ENCODE assay signal across 8 cellular contexts in the genomic region with DNA sequence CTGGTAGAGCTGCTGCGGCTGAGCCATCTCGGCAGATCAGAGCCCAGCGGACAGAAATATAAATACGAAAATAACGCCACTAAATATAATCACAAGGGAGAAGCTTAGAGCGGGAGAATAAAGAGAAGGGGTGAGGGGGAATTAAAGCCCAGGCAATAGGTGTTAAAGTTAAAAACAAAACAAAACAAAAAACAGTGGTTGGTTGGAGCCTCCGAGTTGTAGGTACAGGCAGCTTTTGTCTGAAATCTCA. TPM values are rescaled to one million over a fixed set of nuclear protein-coding genes. Genes with fewer than 3 reads are reported as not detected.
A peak's percentile ranks its signal among the peaks of the same experiment; 100 is the strongest.
DNase-seq lines count a peak whose midpoint lies in the region; ATAC-seq and TF ChIP-seq lines count a peak whose summit lies in the region.

No MANE protein-coding gene starts in this region.

- H3K4me3 ChIP-seq in right atrium auricular region = peak overlapping the region; percentile 62 to 76
- H3K4me3 ChIP-seq in choroid plexus epithelial cell (ENCODE audit: low read depth, low read length) = peak overlapping the region; percentile 73
- H3K4me3 ChIP-seq in muscle layer of colon (ENCODE audit: low read depth in 1 of 2, low read length in 2 of 2) = peak overlapping the region; percentile 61 to 88
- H3K4me3 ChIP-seq in aorta (ENCODE audit: low read length in 2 of 2) = peak overlapping the region; percentile 78 to 91

- ATAC-seq in left cardiac atrium = no peak
- ATAC-seq in aorta (ENCODE audit: low FRiP score) = no peak
- no peak for ATAC-seq in HG02970 (IDR thresholded peaks at IDR 0.05; ENCODE audit: low FRiP score, unreplicated experiment)

- no peak for TF ChIP-seq CTCF in right atrium auricular region (IDR thresholded peaks at IDR 0.05)
- no peak for TF ChIP-seq CTCF in choroid plexus epithelial cell (conservative IDR thresholded peaks at IDR 0.05; ENCODE audit: low read depth, low read length)

- WGBS in aorta, 2 donors = 0 to 1% methylated on average over 7 of the region's 7 CpGs

- H3K36me3 ChIP-seq in right atrium auricular region (no peaks in the 10 kb centered on the region), muscle layer of colon (ENCODE audit: insufficient read depth, low read length) (peaks cover 10% of the 10 kb centered on the region), aorta (ENCODE audit: control insufficient read depth in 1 of 2, insufficient read depth in 2 of 2, low read length in 1 of 2) (no peaks in the 10 kb centered on the region)

- H3K27ac ChIP-seq in right atrium auricular region (peak overlapping the region; percentile 89 to 94), muscle layer of colon (ENCODE audit: low read depth, low read length) (peak overlapping the region; percentile 94), aorta (ENCODE audit: low read depth in 1 of 2, low read length in 2 of 2) (peak overlapping the region; percentile 63 to 87)

- intact Hi-C loops in left cardiac atrium (cut with DNase I) (loop anchor here (5.0 to 10.0 kb wide), 3 partner anchors 144 to 1601 kb away; no protein-coding TSS in a partner anchor), aorta (cut with DNase I) (loop anchor here (2.0 to 10.0 kb wide), 7 partner anchors 141 to 1601 kb away; no protein-coding TSS in a partner anchor)

- H3K4me1 ChIP-seq in right atrium auricular region (peaks cover 0 to 19% of the 10 kb centered on the region in 2 donors), muscle layer of colon (ENCODE audit: insufficient read depth, low read length) (peaks cover 22% of the 10 kb centered on the region), aorta (ENCODE audit: control insufficient read depth in 1 of 2, insufficient read depth in 2 of 2, low read length in 2 of 2) (no peaks in the 10 kb centered on the region)

- H3K27me3 ChIP-seq in right atrium auricular region (no peaks in the 10 kb centered on the region), muscle layer of colon (ENCODE audit: control insufficient read depth in 1 of 2, insufficient read depth in 2 of 2, low read length in 2 of 2) (no peaks in the 10 kb centered on the region), aorta (ENCODE audit: control insufficient read depth in 1 of 2, insufficient read depth in 2 of 2, low read length in 1 of 2) (no peaks in the 10 kb centered on the region)

- DNase-seq in right atrium auricular region (ENCODE audit: low spot score) (no peak), left cardiac atrium (no peak), choroid plexus epithelial cell (ENCODE audit: low read depth) (no peak), aorta (no peak), DMS79 (lab: John Stamatoyannopoulos, UW) (no peak), DMS153 treated with DMSO at 0.1 percent for 48 hours (lab: John Stamatoyannopoulos, UW; ENCODE audit: unreplicated experiment) (no peak)

- peak overlapping the region; percentile 99 for H3K9ac ChIP-seq in muscle layer of colon (ENCODE audit: low read length)

- no peaks in the 10 kb centered on the region for H3K9me3 ChIP-seq in right atrium auricular region
- no peaks in the 10 kb centered on the region for H3K9me3 ChIP-seq in muscle layer of colon (ENCODE audit: low read length)
- no peaks in the 10 kb centered on the region for H3K9me3 ChIP-seq in aorta (ENCODE audit: control insufficient read depth, low read length)

RNA-seq across cellular contexts. Expression of a gene that starts 1.3 kb away (rescaled TPM):
- total RNA-seq in right atrium auricular region (10 to 100 TPM; 13.6 to 16.7 TPM), left cardiac atrium (10 to 100 TPM; 32.4 to 36.1 TPM), aorta (10 to 100 TPM; 35.4 to 76.6 TPM)
- polyA plus RNA-seq in aorta = 10 to 100 TPM in 1 of 2 donors, 1 to 10 TPM in 1; 7.6 to 31.5 TPM
